In the genomic region with DNA sequence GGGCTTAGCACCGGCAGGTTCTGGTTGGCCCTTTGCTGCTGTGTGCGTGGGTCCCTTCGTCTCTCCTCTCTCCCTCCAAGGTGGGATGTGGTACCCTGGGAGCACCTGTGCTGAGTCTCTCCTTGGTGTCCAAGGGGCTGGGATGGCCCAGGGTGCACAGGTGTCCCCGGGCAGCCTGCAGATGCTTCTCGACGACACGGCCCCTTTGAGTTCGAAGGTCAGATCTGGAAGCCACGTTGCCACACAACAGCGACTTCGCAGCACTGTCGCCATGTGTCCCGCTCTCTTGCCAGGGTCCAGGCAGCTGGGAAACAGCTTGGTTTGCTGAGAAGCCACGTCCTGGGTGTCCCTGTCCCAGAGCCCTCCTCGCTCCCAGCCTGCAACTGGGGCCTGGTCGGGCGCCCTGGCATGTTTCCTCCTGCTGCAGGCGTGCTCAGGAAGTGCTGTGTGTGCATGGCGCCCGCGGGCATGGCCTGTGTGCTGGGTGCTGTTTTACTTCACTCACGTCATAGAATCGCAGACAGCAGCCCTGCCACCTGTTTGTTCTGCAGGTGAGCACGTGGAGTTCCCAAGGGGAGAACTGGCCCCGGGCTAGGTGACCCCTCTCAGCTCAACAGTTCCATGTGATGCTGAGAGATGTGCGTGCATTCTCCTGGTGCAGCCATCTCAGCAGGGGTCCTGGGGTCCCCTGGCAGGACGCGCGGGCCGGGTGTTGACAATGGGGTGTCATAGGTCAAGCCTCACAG, we compare ENCODE assay signal across 21 cellular contexts.
DNase-seq lines count a peak whose midpoint lies in the region; ATAC-seq, FAIRE-seq and TF ChIP-seq lines count a peak whose summit lies in the region.
"Had no signal": no experiment of that assay in that cellular context is flagged by ENCODE, and none has a peak within 500 bp of the region (broad histone marks: within the 10 kb centered on the region; RNA-seq: fewer than 3 reads in every experiment).

No MANE protein-coding gene starts in this region.

- FAIRE-seq in HepG2 (lab: Jason Lieb, UNC) = no peak
- FAIRE-seq: H54, HTR-8/SVneo had no signal

- in situ Hi-C loops in HepG2 (cut with HindIII; ENCODE audit: extremely low pct_ligation_motif_present, low pct_unique_long_range_greater_than_20kb) = no loop called here

- no peak overlapping the region for H3K4me3 Mint-ChIP-seq in activated T-helper 17 cell treated with anti-CD3 and anti-CD28 coated beads, Interleukin-2, amount 50 U/mL, for 72 hours
- H3K4me3 Mint-ChIP-seq in activated CD8-positive, alpha-beta memory T cell treated with anti-CD3 and anti-CD28 coated beads, Interleukin-2, amount 10 ng/mL, durations not matched to agents 7 days and 5 days = no peak overlapping the region
- H3K4me3 Mint-ChIP-seq: HFFc6 had no signal

- intact Hi-C loops in HepG2 (cut with micrococcal nuclease; ENCODE audit: unreplicated experiment) = no loop called here
- intact Hi-C loops in right lobe of liver (cut with DNase I) = no loop called here

- H3K4me1 ChIP-seq in HepG2 (ENCODE audit: insufficient read depth, low read length) (no peaks in the 10 kb centered on the region), right lobe of liver (no peaks in the 10 kb centered on the region), osteoblast (ENCODE audit: insufficient read depth, low read length) (peaks cover 21% of the 10 kb centered on the region)

- H3K79me2 ChIP-seq in HepG2 (ENCODE audit: insufficient read depth, low read length) (no peaks in the 10 kb centered on the region), osteoblast (ENCODE audit: insufficient read depth, low read length) (peaks cover 5% of the 10 kb centered on the region)

- no peak for TF ChIP-seq CTCF in HepG2 (CRISPR knock-in tag; IDR thresholded peaks at IDR 0.05)
- no peak for TF ChIP-seq CTCF in right lobe of liver (IDR thresholded peaks at IDR 0.05)
- TF ChIP-seq CTCF in osteoblast (IDR thresholded peaks at IDR 0.05; ENCODE audit: extremely low read depth, low read depth, low read length) = no peak

- H3K27ac ChIP-seq in HepG2 (ENCODE audit: extremely low read length, insufficient read depth, low read length) = no peak overlapping the region
- no peak overlapping the region for H3K27ac ChIP-seq in right lobe of liver
- no peak overlapping the region for H3K27ac ChIP-seq in osteoblast (ENCODE audit: low read depth, low read length)
- H3K27ac ChIP-seq: KMS-11, SJCRH30 had no signal

- TF ChIP-seq POLR2A in HepG2 (IDR thresholded peaks at IDR 0.05; ENCODE audit: insufficient read depth in 1 of 2, low read depth in 2 of 2, low read length in 2 of 2) = no peak
- no peak for TF ChIP-seq POLR2A in right lobe of liver (IDR thresholded peaks at IDR 0.05)

- POLR2A ChIA-PET in HepG2 (lab: Yijun Ruan, JAX) = no interaction called here

- H3K9me3 ChIP-seq in HepG2 (ENCODE audit: low read length) = no peaks in the 10 kb centered on the region
- H3K9me3 ChIP-seq in right lobe of liver = no peaks in the 10 kb centered on the region
- no peaks in the 10 kb centered on the region for H3K9me3 ChIP-seq in osteoblast (ENCODE audit: low read depth, low read length)
- H3K9me3 ChIP-seq: BE2C, SJCRH30 had no signal

- no peak for DNase-seq in HepG2 (ENCODE audit: low spot score)
- DNase-seq in right lobe of liver = no peak
- peak; percentile 73 for DNase-seq in osteoblast (ENCODE audit: insufficient read length, low spot score, missing footprints)
- DNase-seq in activated CD8-positive, alpha-beta memory T cell treated with anti-CD3 and anti-CD28 coated beads, Interleukin-2, amount 10 ng/mL, durations not matched to agents 7 days and 5 days = no peak
- DNase-seq: BE2C; EL; GF-D8; HFFc6; IMR-90; NCI-H1092 treated with DMSO at 0.1 percent for 48 hours; NCI-H1436 treated with DMSO at 0.1 percent for 48 hours; NCI-H1930; NCI-H510A; NK-92 treated with Interleukin-12 subunit alpha and Interleukin-12 subunit beta, amount 100 ng/mL, for 24 hours; SJCRH30 had no signal

- H3K27me3 ChIP-seq in HepG2 (ENCODE audit: control insufficient read depth in 1 of 2, insufficient read depth in 2 of 2, low read length in 2 of 2) (no peaks in the 10 kb centered on the region), right lobe of liver (no peaks in the 10 kb centered on the region), osteoblast (ENCODE audit: insufficient read depth, low read length) (no peaks in the 10 kb centered on the region)
- H3K27me3 ChIP-seq: BE2C, SJCRH30 had no signal

- TF ChIP-seq EP300 in HepG2 (IDR thresholded peaks at IDR 0.05; ENCODE audit: low read depth in 2 of 2, low read length in 2 of 2) = no peak
- TF ChIP-seq EP300 in HepG2 (CRISPR knock-in tag; IDR thresholded peaks at IDR 0.05; ENCODE audit: borderline replicate concordance) = no peak

- H3K27ac Mint-ChIP-seq in activated T-helper 17 cell treated with anti-CD3 and anti-CD28 coated beads, Interleukin-2, amount 50 U/mL, for 72 hours = peak overlapping the region; percentile 48
- no peak overlapping the region for H3K27ac Mint-ChIP-seq in activated CD8-positive, alpha-beta memory T cell treated with anti-CD3 and anti-CD28 coated beads, Interleukin-2, amount 10 ng/mL, durations not matched to agents 7 days and 5 days
- H3K27ac Mint-ChIP-seq: HFFc6 had no signal

- H3K36me3 Mint-ChIP-seq in activated T-helper 17 cell treated with anti-CD3 and anti-CD28 coated beads, Interleukin-2, amount 50 U/mL, for 72 hours (ENCODE audit: low read depth) = peaks cover 71% of the 10 kb centered on the region
- peaks cover 11% of the 10 kb centered on the region for H3K36me3 Mint-ChIP-seq in activated CD8-positive, alpha-beta memory T cell treated with anti-CD3 and anti-CD28 coated beads, Interleukin-2, amount 10 ng/mL, durations not matched to agents 7 days and 5 days

- H2AFZ ChIP-seq in HepG2 (ENCODE audit: low read length) (no peak overlapping the region), osteoblast (ENCODE audit: low read length) (no peak overlapping the region)

- no peak overlapping the region for H3K4me2 ChIP-seq in HepG2 (ENCODE audit: low read depth, low read length)
- H3K4me2 ChIP-seq in osteoblast (ENCODE audit: insufficient read depth, low read length) = no peak overlapping the region
- H3K4me2 ChIP-seq: KMS-11 had no signal

- CTCF ChIA-PET in HepG2 (lab: Yijun Ruan, JAX; ENCODE audit: low intra/inter-chr PET ratio, low total read pairs) = no interaction called here
- CTCF ChIA-PET in activated CD8-positive, alpha-beta memory T cell treated with anti-CD3 and anti-CD28 coated beads, Interleukin-2, amount 10 ng/mL, durations not matched to agents 7 days and 5 days (lab: Charles Lee) = no interaction called here

- BruUV-seq in HepG2 (replicated peaks; lab: Mats Ljungman, UMichigan) = no TSS peak

- H4K20me1 ChIP-seq in HepG2 (ENCODE audit: insufficient read depth, low read length) = no peaks in the 10 kb centered on the region
- H4K20me1 ChIP-seq in osteoblast (ENCODE audit: insufficient read depth, low read length) = peaks cover 8% of the 10 kb centered on the region

- peaks cover 24% of the 10 kb centered on the region for H3K4me1 Mint-ChIP-seq in activated T-helper 17 cell treated with anti-CD3 and anti-CD28 coated beads, Interleukin-2, amount 50 U/mL, for 72 hours
- peaks cover 26% of the 10 kb centered on the region for H3K4me1 Mint-ChIP-seq in activated CD8-positive, alpha-beta memory T cell treated with anti-CD3 and anti-CD28 coated beads, Interleukin-2, amount 10 ng/mL, durations not matched to agents 7 days and 5 days

- 91% methylated on average over 11 of the region's 30 CpGs for WGBS in HepG2 (ENCODE audit: low lambda C conversion rate)
- WGBS in right lobe of liver (ENCODE audit: insufficient coverage, low coverage, low lambda C conversion rate, missing lambda C conversion rate) = no CpG with 5 or more reads among the region's 30 CpGs

- no peak overlapping the region for H3K9ac ChIP-seq in HepG2 (ENCODE audit: insufficient read depth, low read depth, low read length)
- H3K9ac ChIP-seq: KMS-11 had no signal

- no peaks in the 10 kb centered on the region for H3K27me3 Mint-ChIP-seq in activated T-helper 17 cell treated with anti-CD3 and anti-CD28 coated beads, Interleukin-2, amount 50 U/mL, for 72 hours
- no peaks in the 10 kb centered on the region for H3K27me3 Mint-ChIP-seq in activated CD8-positive, alpha-beta memory T cell treated with anti-CD3 and anti-CD28 coated beads, Interleukin-2, amount 10 ng/mL, durations not matched to agents 7 days and 5 days

- peaks cover 3 to 17% of the 10 kb centered on the region in 2 experiments; a peak in 4 of 5 replicates for H3K36me3 ChIP-seq in HepG2 (replicated peaks in 1 of 2; ENCODE audit: control insufficient read depth in 1 of 2, insufficient read depth in 2 of 2, low read length in 2 of 2)
- H3K36me3 ChIP-seq in right lobe of liver = peaks cover 0 to 13% (median 3%) of the 10 kb centered on the region in 4 donors
- H3K36me3 ChIP-seq in osteoblast (ENCODE audit: insufficient read depth, low read length) = no peaks in the 10 kb centered on the region

- no peak for ATAC-seq in HepG2
- ATAC-seq in right lobe of liver = no peak
- no peak for ATAC-seq in activated T-helper 17 cell treated with anti-CD3 and anti-CD28 coated beads, Interleukin-2, amount 50 U/mL, for 72 hours (replicated peaks)
- no peak for ATAC-seq in activated CD8-positive, alpha-beta memory T cell treated with anti-CD3 and anti-CD28 coated beads, Interleukin-2, amount 10 ng/mL, durations not matched to agents 7 days and 5 days
- ATAC-seq in HG03097 (IDR thresholded peaks at IDR 0.05; ENCODE audit: low FRiP score, unreplicated experiment) = no peak
- ATAC-seq in HG02610 (IDR thresholded peaks at IDR 0.05; ENCODE audit: unreplicated experiment) = no peak

- H3K4me3 ChIP-seq in HepG2 (replicated peaks in 1 of 3; ENCODE audit: insufficient read depth in 1 of 3, low read depth in 2 of 3, low read length in 3 of 3) (no peak overlapping the region), right lobe of liver (no peak overlapping the region), osteoblast (ENCODE audit: insufficient read depth, low read length) (no peak overlapping the region)
- H3K4me3 ChIP-seq: SJCRH30 had no signal

- TF ChIP-seq RAD21 in HepG2 (CRISPR knock-in tag; IDR thresholded peaks at IDR 0.05) = no peak

- H3K9me3 Mint-ChIP-seq in activated T-helper 17 cell treated with anti-CD3 and anti-CD28 coated beads, Interleukin-2, amount 50 U/mL, for 72 hours = no peaks in the 10 kb centered on the region
- no peaks in the 10 kb centered on the region for H3K9me3 Mint-ChIP-seq in activated CD8-positive, alpha-beta memory T cell treated with anti-CD3 and anti-CD28 coated beads, Interleukin-2, amount 10 ng/mL, durations not matched to agents 7 days and 5 days (ENCODE audit: low read depth)
- H3K9me3 Mint-ChIP-seq: HFFc6 had no signal

TF ChIP-seq in HepG2, 621 proteins besides CTCF, POLR2A, EP300 and RAD21:
- TF ChIP-seq YEATS4 (CRISPR knock-in tag; IDR thresholded peaks at IDR 0.05; ENCODE audit: borderline replicate concordance) (no peak), ZBTB38 (CRISPR knock-in tag; IDR thresholded peaks at IDR 0.05) (0 out of 2 replicates have a peak, but pooled peaks have one; percentile 42)
